ENCODE assay signal across 8 cellular contexts in the genomic region with DNA sequence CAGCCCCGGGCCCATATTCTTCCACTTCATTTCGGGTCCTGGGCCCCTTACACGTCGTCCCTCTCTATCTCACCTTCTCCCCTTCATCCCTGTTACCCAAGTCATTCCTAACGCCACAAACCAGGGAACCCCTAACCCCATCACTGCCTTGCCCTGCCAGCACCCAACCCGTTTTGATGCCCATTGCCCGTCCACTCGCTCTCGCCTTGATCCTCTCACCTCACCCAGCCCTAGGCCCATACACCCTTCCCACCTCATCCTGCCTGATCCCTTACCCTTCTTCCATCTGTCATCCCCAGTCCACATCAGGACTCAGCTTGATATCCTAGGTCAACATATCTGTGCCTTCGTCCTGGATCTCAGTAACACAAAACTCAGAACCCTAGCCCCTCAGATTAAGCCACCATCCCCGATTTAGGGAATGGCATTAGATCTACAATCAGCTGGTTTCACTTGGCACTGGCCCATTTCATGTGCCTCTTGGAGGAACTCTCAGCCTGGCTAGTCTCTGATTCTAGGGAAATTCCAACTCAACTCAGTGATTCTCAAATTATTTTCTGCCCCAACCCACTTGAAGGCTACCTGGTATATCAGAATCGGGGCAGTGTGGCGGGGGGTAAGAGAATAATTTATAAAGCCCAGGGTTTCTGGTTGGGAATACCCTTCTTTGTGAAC. TPM values are rescaled to one million over a fixed set of nuclear protein-coding genes. Genes with fewer than 3 reads are reported as not detected.
DNase-seq lines count a peak whose midpoint lies in the region; ATAC-seq, FAIRE-seq and TF ChIP-seq lines count a peak whose summit lies in the region.

No MANE protein-coding gene starts in this region.

- H2AFZ ChIP-seq in hepatocyte = peak overlapping the region; percentile 20
- H2AFZ ChIP-seq in smooth muscle cell (ENCODE audit: low read depth) = no peak overlapping the region

- H3K4me2 ChIP-seq in hepatocyte (peak overlapping the region; percentile 94), smooth muscle cell (peak overlapping the region; percentile 98)

- H3K36me3 Mint-ChIP-seq in activated B cell treated with CpG ODN at 0.5 μM for 24 hours (ENCODE audit: low read depth) = peaks cover 63% of the 10 kb centered on the region

- H3K4me3 Mint-ChIP-seq in activated B cell treated with CpG ODN at 0.5 μM for 24 hours = peak overlapping the region; percentile 93

- peak overlapping the region; percentile 97 for H3K27ac Mint-ChIP-seq in activated B cell treated with CpG ODN at 0.5 μM for 24 hours

- peak overlapping the region; percentile 80 for H3K27ac ChIP-seq in hepatocyte
- peak overlapping the region; percentile 67 for H3K27ac ChIP-seq in smooth muscle cell (ENCODE audit: low read depth)

- DNase-seq in GM19239 (ENCODE audit: insufficient read length, low spot score) = no peak
- no peak for DNase-seq in activated B cell treated with CpG ODN at 0.5 μM for 24 hours
- no peak for DNase-seq in hepatocyte (ENCODE audit: low spot score)
- no peak for DNase-seq in smooth muscle cell (lab: John Stamatoyannopoulos, UW; ENCODE audit: unreplicated experiment)
- DNase-seq in D721Med (ENCODE audit: insufficient read length, low spot score) = no peak
- no peak for DNase-seq in NCI-H2107 (lab: John Stamatoyannopoulos, UW)
- no peak for DNase-seq in NCI-H82 (lab: John Stamatoyannopoulos, UW)

- peak overlapping the region; percentile 86 for H3K9ac ChIP-seq in smooth muscle cell (ENCODE audit: low read depth)

- WGBS in hepatocyte (ENCODE audit: low lambda C conversion rate, missing lambda C conversion rate) = 31% methylated on average over 11 of the region's 13 CpGs
- 48% methylated on average over 8 of the region's 13 CpGs for WGBS in smooth muscle cell (ENCODE audit: low lambda C conversion rate)

- no peaks in the 10 kb centered on the region for H3K9me3 Mint-ChIP-seq in activated B cell treated with CpG ODN at 0.5 μM for 24 hours

- peaks cover 39% of the 10 kb centered on the region for H3K4me1 Mint-ChIP-seq in activated B cell treated with CpG ODN at 0.5 μM for 24 hours

- intact Hi-C loops in activated B cell treated with CpG ODN at 0.5 μM for 24 hours (cut with micrococcal nuclease) = no loop called here

- peaks cover 63% of the 10 kb centered on the region for H3K79me2 ChIP-seq in hepatocyte
- H3K79me2 ChIP-seq in smooth muscle cell (ENCODE audit: low read depth) = peaks cover 29% of the 10 kb centered on the region

- ATAC-seq in activated B cell treated with CpG ODN at 0.5 μM for 24 hours (ENCODE audit: low read depth) (no peak), HG03045 (IDR thresholded peaks at IDR 0.05; ENCODE audit: unreplicated experiment) (no peak)

- H3K4me1 ChIP-seq in hepatocyte (ENCODE audit: insufficient read depth) (peaks cover 13% of the 10 kb centered on the region), smooth muscle cell (ENCODE audit: low read depth) (peaks cover 12% of the 10 kb centered on the region)

- H3K9me3 ChIP-seq in hepatocyte (ENCODE audit: low read depth) = no peaks in the 10 kb centered on the region
- H3K9me3 ChIP-seq in smooth muscle cell (replicated peaks; ENCODE audit: low read depth) = no peaks in the 10 kb centered on the region

- H3K27me3 ChIP-seq in hepatocyte (no peaks in the 10 kb centered on the region), smooth muscle cell (ENCODE audit: low read depth) (no peaks in the 10 kb centered on the region)

- no peaks in the 10 kb centered on the region for H3K27me3 Mint-ChIP-seq in activated B cell treated with CpG ODN at 0.5 μM for 24 hours

- CTCF ChIA-PET in activated B cell treated with CpG ODN at 0.5 μM for 24 hours (lab: Charles Lee) = interaction anchor here (1.1 kb wide), 1 partner anchor 25 kb away, joined by 3 read pairs; a partner anchor contains a TSS

- H3F3A ChIP-seq in smooth muscle cell (ENCODE audit: low read depth) = no peaks in the 10 kb centered on the region

- H4K20me1 ChIP-seq in hepatocyte (ENCODE audit: insufficient read depth, poor library complexity, severe bottlenecking) (peaks cover 3% of the 10 kb centered on the region), smooth muscle cell (ENCODE audit: low read depth) (no peaks in the 10 kb centered on the region)

- peak; percentile 40 for FAIRE-seq in GM19239 (lab: Jason Lieb, UNC)
- no peak for FAIRE-seq in D721Med (lab: Jason Lieb, UNC)

- H3K36me3 ChIP-seq in hepatocyte (replicated peaks; ENCODE audit: insufficient read depth, low read depth) (no peaks in the 10 kb centered on the region), smooth muscle cell (ENCODE audit: low read depth) (peaks cover 17% of the 10 kb centered on the region)

- TF ChIP-seq CTCF in activated B cell treated with CpG ODN at 0.5 μM for 24 hours (IDR thresholded peaks at IDR 0.05) (no peak), hepatocyte (IDR thresholded peaks at IDR 0.05; ENCODE audit: poor library complexity) (no peak), smooth muscle cell (IDR thresholded peaks at IDR 0.05; ENCODE audit: borderline replicate concordance, insufficient read depth, poor library complexity, severe bottlenecking) (no peak), D721Med (IDR thresholded peaks at IDR 0.05; ENCODE audit: insufficient read depth, missing control alignments) (no peak)

- H3K9me2 ChIP-seq in hepatocyte (replicated peaks; ENCODE audit: insufficient read depth) = no peaks in the 10 kb centered on the region

- POLR2A ChIA-PET in activated B cell treated with CpG ODN at 0.5 μM for 24 hours (lab: Charles Lee) = interaction anchor here (0.5 to 2.2 kb wide), 6 partner anchors 8 to 240 kb away, joined by 3 to 15 read pairs (median 6); a partner anchor contains a TSS

- H3K4me3 ChIP-seq in hepatocyte (peak overlapping the region; percentile 51), smooth muscle cell (peak overlapping the region; percentile 98)

RNA-seq across cellular contexts. Expression of a gene that starts 0.5 kb away (rescaled TPM):
- total RNA-seq in activated B cell treated with CpG ODN at 0.5 μM for 24 hours (27.4 and 28.1 TPM in 2 replicates), hepatocyte (102 and 109 TPM in 2 replicates), smooth muscle cell (112 and 124 TPM in 2 replicates)
- polyA plus RNA-seq in hepatocyte (85.6 and 91.5 TPM in 2 replicates), smooth muscle cell (85.9 and 99.3 TPM in 2 replicates)

RNA-seq across cellular contexts. Expression of a gene that starts 0.8 kb away (rescaled TPM):
- total RNA-seq in activated B cell treated with CpG ODN at 0.5 μM for 24 hours (58.3 and 58.9 TPM in 2 replicates), hepatocyte (94.8 and 103 TPM in 2 replicates), smooth muscle cell (34.1 and 39.9 TPM in 2 replicates)
- polyA plus RNA-seq in hepatocyte (78.5 and 99.3 TPM in 2 replicates), smooth muscle cell (43.3 and 56.4 TPM in 2 replicates)

RNA-seq across cellular contexts. Expression of a gene that starts 25.0 kb away (rescaled TPM):
- total RNA-seq in activated B cell treated with CpG ODN at 0.5 μM for 24 hours = 51.0 and 57.2 TPM in 2 replicates
- total RNA-seq in hepatocyte = 18.5 and 21.8 TPM in 2 replicates
- 19.5 and 22.4 TPM in 2 replicates for polyA plus RNA-seq in hepatocyte
- total RNA-seq in smooth muscle cell = 19.3 and 20.5 TPM in 2 replicates
- polyA plus RNA-seq in smooth muscle cell = 18.4 and 22.8 TPM in 2 replicates

RNA-seq across cellular contexts. Expression of a gene that starts 25.4 kb away (rescaled TPM):
- total RNA-seq in activated B cell treated with CpG ODN at 0.5 μM for 24 hours (not detected in 2 replicates), hepatocyte (not detected in 2 replicates), smooth muscle cell (not detected in 2 replicates)
- polyA plus RNA-seq in hepatocyte (2.2 TPM in 1 of 2 replicates, not detected in the other), smooth muscle cell (not detected in 2 replicates)
